Comparison of ENCODE assay signal across 8 cellular contexts in the genomic region with DNA sequence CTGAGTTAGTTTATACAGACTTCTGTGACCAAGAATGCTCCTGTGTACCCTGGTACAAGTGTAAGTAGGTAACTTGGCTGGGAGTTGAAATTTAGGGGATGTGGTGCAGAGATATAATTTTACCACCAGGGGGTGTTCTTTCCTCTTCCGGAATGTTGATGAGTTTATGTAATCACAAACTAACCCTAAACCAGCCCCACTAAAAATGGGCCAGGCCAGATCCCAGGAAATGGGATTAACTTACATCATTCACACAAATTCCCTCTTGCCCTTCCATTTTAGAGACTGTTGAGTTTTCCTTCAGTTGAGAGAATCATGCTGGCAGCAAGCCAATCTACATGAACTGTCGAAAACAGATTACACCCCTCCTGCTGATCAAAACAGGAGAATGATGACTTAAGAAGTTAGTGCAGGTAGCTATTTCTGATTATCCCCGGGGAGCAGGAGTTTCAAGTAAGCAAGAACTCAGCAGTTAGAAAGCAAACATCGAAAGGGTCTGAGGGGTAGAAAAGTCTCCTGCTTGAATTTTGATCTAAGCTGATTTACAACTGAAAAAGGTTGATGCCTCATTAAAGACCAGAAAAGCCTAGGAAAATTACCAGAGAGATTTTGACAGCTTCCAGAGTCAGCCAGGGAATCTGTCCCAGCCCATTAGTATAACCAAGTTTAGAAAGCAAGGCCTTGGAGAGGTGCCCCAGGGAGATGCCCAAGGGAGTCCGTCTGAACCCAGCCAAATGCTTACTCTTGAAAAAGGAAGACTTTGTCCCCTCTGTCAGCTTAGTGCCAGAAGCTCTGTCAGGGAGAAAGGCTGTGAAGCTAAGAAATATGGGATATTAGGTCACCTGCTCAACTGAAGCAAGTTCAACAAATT.
DNase-seq lines count a peak whose midpoint lies in the region; ATAC-seq lines count a peak whose summit lies in the region.

No MANE protein-coding gene starts in this region.

- DNase-seq in DMS114 treated with DMSO at 0.1 percent for 48 hours (lab: John Stamatoyannopoulos, UW; ENCODE audit: unreplicated experiment) (peak; percentile 66), NCI-H146 (lab: John Stamatoyannopoulos, UW) (peak; percentile 61), T-helper 2 cell (peak in 3 of 5 experiments; percentile 4 to 71 (median 59)), iris pigment epithelial cell (ENCODE audit: low read depth) (peak; percentile 58), UCSD-AML1 (lab: John Stamatoyannopoulos, UW; ENCODE audit: unreplicated experiment) (no peak)
- peak; percentile 72 for DNase-seq in central memory CD4-positive, alpha-beta T cell
- DNase-seq in stimulated activated CD4-positive, alpha-beta T cell treated with anti-CD3 and anti-CD28 coated beads, Interleukin-2, amount 100 ng/mL, for 4 hours (ENCODE audit: low read depth): peak; percentile 9

- ATAC-seq in GM21786 (IDR thresholded peaks at IDR 0.05; ENCODE audit: unreplicated experiment): peak; percentile 62
